Comparison of ENCODE assay signal across 9 cellular contexts in genomic region chr1:41366428-41367101, GRCh38. TPM values are rescaled to one million over a fixed set of nuclear protein-coding genes. Genes with fewer than 3 reads are reported as not detected.
DNase-seq lines count a peak whose midpoint lies in the region; ATAC-seq and TF ChIP-seq lines count a peak whose summit lies in the region.
"Had no signal": no experiment of that assay in that cellular context is flagged by ENCODE, and none has a peak within 500 bp of the region (broad histone marks: within the 10 kb centered on the region; RNA-seq: fewer than 3 reads in every experiment).

No MANE protein-coding gene starts in this region.

- no peak overlapping the region for H3K27ac Mint-ChIP-seq in endothelial cell (ENCODE audit: unreplicated experiment)

- TF ChIP-seq EP300 in suprapubic skin (IDR thresholded peaks at IDR 0.05), result no peak

- peak overlapping the region; percentile 71 for H3K27ac ChIP-seq in layer of hippocampus (ENCODE audit: low read depth, low read length)
- peak overlapping the region; percentile 69 for H3K27ac ChIP-seq in suprapubic skin

- WGBS in suprapubic skin, result 43% methylated on average over 1 of the region's 51 CpGs

- peak; percentile 33 for DNase-seq in GM03348 (ENCODE audit: low spot score)
- peak; percentile 90 for DNase-seq in NCI-H2171 treated with DMSO at 0.1 percent for 48 hours (lab: John Stamatoyannopoulos, UW)
- peak; percentile 50 for DNase-seq in activated naive CD4-positive, alpha-beta T cell treated with Interleukin-2 at 50 U/mL for 16 hours
- DNase-seq in suprapubic skin (ENCODE audit: low spot score in 2 of 2), result no peak
- no peak for DNase-seq in endothelial cell (ENCODE audit: low spot score)
- DNase-seq in dedifferentiated amniotic fluid mesenchymal stem cell (ENCODE audit: extremely low spot score), result no peak

- peak overlapping the region; percentile 56 for H3K4me3 ChIP-seq in suprapubic skin

- H3K27me3 ChIP-seq in layer of hippocampus (ENCODE audit: control insufficient read depth, insufficient read depth, low read length) (no peaks in the 10 kb centered on the region), suprapubic skin (no peaks in the 10 kb centered on the region)

- TF ChIP-seq CTCF in suprapubic skin (IDR thresholded peaks at IDR 0.05) (no peak), endothelial cell (IDR thresholded peaks at IDR 0.05; ENCODE audit: unreplicated experiment) (no peak)

- H3K9me3 Mint-ChIP-seq in endothelial cell (ENCODE audit: unreplicated experiment), result no peaks in the 10 kb centered on the region

- no peaks in the 10 kb centered on the region for H3K36me3 ChIP-seq in suprapubic skin

- peaks cover 16% of the 10 kb centered on the region for H3K4me1 Mint-ChIP-seq in endothelial cell (ENCODE audit: unreplicated experiment)

- no peak for ATAC-seq in HG02642 (IDR thresholded peaks at IDR 0.05; ENCODE audit: poor library complexity, unreplicated experiment)

- no peaks in the 10 kb centered on the region for H3K36me3 Mint-ChIP-seq in endothelial cell (ENCODE audit: low read depth, unreplicated experiment)

- TF ChIP-seq POLR2A in suprapubic skin (IDR thresholded peaks at IDR 0.05), result no peak

- no peak overlapping the region for H3K4me3 Mint-ChIP-seq in endothelial cell (ENCODE audit: unreplicated experiment)

- H3K9me3 ChIP-seq in suprapubic skin, result no peaks in the 10 kb centered on the region

- H3K27me3 Mint-ChIP-seq in endothelial cell (ENCODE audit: unreplicated experiment), result peaks cover 16% of the 10 kb centered on the region

- peaks cover 56% of the 10 kb centered on the region for H3K4me1 ChIP-seq in suprapubic skin

RNA-seq across cellular contexts. Expression of gene FOXO6, which starts 5.3 kb away (rescaled TPM):
- 1 to 10 TPM; 1.4 to 2.8 (median 1.6) TPM for total RNA-seq in suprapubic skin
- total RNA-seq in endothelial cell (ENCODE audit: unreplicated experiment), result 0.23 TPM
- total RNA-seq: glomerular endothelial cell had no signal

Comparison
In these comparisons a context has a peak if more than half of its experiments do, and no peak if none do; other contexts are left out.
1. DNase-seq: peak in GM03348 (single experiment), NCI-H2171 treated with DMSO at 0.1 percent for 48 hours (single experiment) and activated naive CD4-positive, alpha-beta T cell treated with Interleukin-2 at 50 U/mL for 16 hours (single experiment); none in suprapubic skin (0 of 2), endothelial cell (single experiment) and dedifferentiated amniotic fluid mesenchymal stem cell (single experiment).